7 cellular contexts compared by ENCODE assay signal in the genomic region with DNA sequence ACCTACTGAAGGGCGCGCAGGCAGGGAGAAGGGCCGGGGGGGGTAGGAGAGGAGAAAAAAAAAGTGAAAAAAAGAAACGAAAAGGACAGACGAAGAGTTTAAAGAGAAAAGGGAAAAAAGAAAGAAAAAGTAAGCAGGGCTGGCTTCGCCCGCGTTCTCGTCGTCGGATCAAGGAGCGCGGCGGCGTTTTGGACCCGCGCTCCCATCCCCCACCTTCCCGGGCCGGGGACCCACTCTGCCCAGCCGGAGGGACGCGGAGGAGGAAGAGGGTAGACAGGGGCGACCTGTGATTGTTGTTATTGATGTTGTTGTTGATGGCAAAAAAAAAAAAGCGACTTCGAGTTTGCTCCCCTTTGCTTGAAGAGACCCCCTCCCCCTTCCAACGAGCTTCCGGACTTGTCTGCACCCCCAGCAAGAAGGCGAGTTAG.
A peak's percentile ranks its signal among the peaks of the same experiment; 100 is the strongest.
DNase-seq lines count a peak whose midpoint lies in the region; TF ChIP-seq lines count a peak whose summit lies in the region.

No MANE protein-coding gene starts in this region.

- H3K36me3 ChIP-seq in GM06990 (ENCODE audit: control insufficient read depth, insufficient read depth, low read length) (no peaks in the 10 kb centered on the region), duodenal mucosa (ENCODE audit: control insufficient read depth in 1 of 2, insufficient read depth in 2 of 2, low read length in 2 of 2) (peaks cover 0 to 3% of the 10 kb centered on the region in 2 donors)

- peaks cover 20% of the 10 kb centered on the region for H3K4me1 Mint-ChIP-seq in nephron

- H3K27me3 Mint-ChIP-seq in nephron (ENCODE audit: low read depth), result no peaks in the 10 kb centered on the region

- no peak for TF ChIP-seq POLR2A in NB4 (IDR thresholded peaks at IDR 0.05; ENCODE audit: extremely low read depth, insufficient read length)

- H3K4me3 ChIP-seq in GM06990 (replicated peaks; ENCODE audit: low read depth, low read length), result peak overlapping the region; percentile 96
- peak overlapping the region; percentile 75 for H3K4me3 ChIP-seq in NB4 (ENCODE audit: low read depth, low read length)
- H3K4me3 ChIP-seq in duodenal mucosa (ENCODE audit: low read depth in 1 of 2, low read length in 2 of 2), result peak overlapping the region; percentile 95 to 98

- DNase-seq in GM06990 (ENCODE audit: extremely low read depth, insufficient read length), result peak; percentile 70
- DNase-seq in NB4 (ENCODE audit: low read depth), result no peak
- DNase-seq in NCI-H1930 (lab: John Stamatoyannopoulos, UW), result no peak
- DNase-seq in amniotic stem cell (lab: John Stamatoyannopoulos, UW), result no peak
- no peak for DNase-seq in dedifferentiated amniotic fluid mesenchymal stem cell (ENCODE audit: extremely low spot score)

- peak overlapping the region; percentile 100 for H3K4me3 Mint-ChIP-seq in nephron

- peaks cover 56% of the 10 kb centered on the region for H3K36me3 Mint-ChIP-seq in nephron (ENCODE audit: low read depth)

- H3K27ac ChIP-seq in duodenal mucosa (ENCODE audit: low read depth, low read length), result peak overlapping the region; percentile 87

- peak overlapping the region; percentile 76 to 87 for H3K9ac ChIP-seq in duodenal mucosa (ENCODE audit: low read depth in 1 of 2, low read length in 2 of 2)

- H3K9me3 ChIP-seq in duodenal mucosa (ENCODE audit: control insufficient read depth in 1 of 2, low read length in 2 of 2), result no peaks in the 10 kb centered on the region

- H3K27ac Mint-ChIP-seq in nephron, result peak overlapping the region; percentile 99 to 100 (median 99)

- peaks cover 10% of the 10 kb centered on the region for H3K9me3 Mint-ChIP-seq in nephron

- H3K27me3 ChIP-seq in GM06990 (replicated peaks; ENCODE audit: control insufficient read depth, insufficient read depth, low read length) (no peaks in the 10 kb centered on the region), duodenal mucosa (ENCODE audit: control insufficient read depth in 1 of 2, insufficient read depth in 2 of 2, low read length in 2 of 2) (no peaks in the 10 kb centered on the region)

- H3K4me1 ChIP-seq in duodenal mucosa (ENCODE audit: control insufficient read depth in 1 of 2, insufficient read depth in 2 of 2, low read length in 2 of 2), result peaks cover 12 to 22% of the 10 kb centered on the region in 2 donors

- TF ChIP-seq CTCF in GM06990 (IDR thresholded peaks at IDR 0.05; ENCODE audit: insufficient read depth, low read length, poor library complexity, severe bottlenecking), result no peak
- no peak for TF ChIP-seq CTCF in NB4 (IDR thresholded peaks at IDR 0.05; ENCODE audit: low read depth, low read length)
- TF ChIP-seq CTCF in nephron (IDR thresholded peaks at IDR 0.05; ENCODE audit: unreplicated experiment in 3 of 3), result no peak
